ENCODE assay signal across 8 cellular contexts in the genomic region with DNA sequence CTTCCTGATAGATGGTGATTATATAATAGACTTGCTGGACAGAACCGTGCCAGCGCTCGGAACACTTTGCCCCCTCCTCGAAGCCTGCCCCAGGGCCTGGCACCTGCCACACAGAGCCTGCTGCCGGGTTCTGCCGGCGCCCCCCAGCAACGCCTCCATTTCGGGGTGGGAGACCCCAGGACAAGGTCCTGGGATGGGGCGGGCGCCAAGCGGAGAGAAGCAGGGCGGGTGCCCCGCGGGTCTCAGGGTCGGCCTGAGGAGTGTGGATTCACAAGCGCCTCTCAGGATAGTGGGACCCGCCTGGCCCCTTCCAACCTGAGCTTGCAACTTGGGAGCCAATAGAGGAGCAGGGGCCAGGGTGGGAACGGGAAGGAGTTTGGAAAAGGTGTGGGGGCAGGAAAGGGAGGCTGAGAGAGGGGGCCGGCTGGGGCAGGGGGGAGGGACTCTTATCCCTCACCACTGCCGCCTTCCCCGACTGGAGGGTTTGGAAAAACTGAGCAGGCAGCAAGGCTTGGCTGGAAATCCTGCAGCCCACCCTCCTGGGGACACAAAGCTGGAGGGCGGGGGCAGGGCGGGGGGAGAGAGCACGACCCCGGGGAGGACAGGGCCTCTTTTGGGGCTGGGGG. TPM values are rescaled to one million over a fixed set of nuclear protein-coding genes. Genes with fewer than 3 reads are reported as not detected.
DNase-seq lines count a peak whose midpoint lies in the region; ATAC-seq, FAIRE-seq and TF ChIP-seq lines count a peak whose summit lies in the region.

No MANE protein-coding gene starts in this region.

- H3K79me2 ChIP-seq in DND-41 (ENCODE audit: insufficient read depth, low read length) = peaks cover 14% of the 10 kb centered on the region

- FAIRE-seq in bronchial epithelial cell (lab: Jason Lieb, UNC) = no peak

- H3K27me3 Mint-ChIP-seq in stimulated activated memory B cell treated with anti-CD40 and anti-IgM and Interleukin-4, amounts not matched to agents 10 μg/mL and 1 μg/mL and 100 μg/mL, for 72 hours = no peaks in the 10 kb centered on the region

- ATAC-seq in DND-41 (ENCODE audit: insufficient read depth, low read depth) (peak; percentile 20), HG03432 (IDR thresholded peaks at IDR 0.05; ENCODE audit: unreplicated experiment) (peak; percentile 6)
- ATAC-seq in stimulated activated memory B cell treated with anti-CD40 and anti-IgM and Interleukin-4, amounts not matched to agents 10 μg/mL and 1 μg/mL and 100 μg/mL, for 72 hours = peak; percentile 3

- H3K4me2 ChIP-seq in DND-41 (ENCODE audit: insufficient read depth, low read length) = peak overlapping the region; percentile 81

- peak overlapping the region; percentile 66 for H3K9ac ChIP-seq in DND-41 (ENCODE audit: low read depth, low read length)

- no peaks in the 10 kb centered on the region for H3K9me3 ChIP-seq in DND-41 (ENCODE audit: insufficient read depth, low read length, severe bottlenecking)

- peaks cover under 1% of the 10 kb centered on the region; the same call in 1 of the 2 replicates for H3K36me3 ChIP-seq in DND-41 (ENCODE audit: insufficient read depth, low read length)
- peaks cover 1% of the 10 kb centered on the region for H3K36me3 ChIP-seq in bronchial epithelial cell (ENCODE audit: control insufficient read depth, insufficient read depth, low read length)
- H3K36me3 ChIP-seq in kidney epithelial cell (ENCODE audit: control insufficient read depth, insufficient read depth, low read length) = no peaks in the 10 kb centered on the region

- peak; percentile 65 for DNase-seq in DND-41
- DNase-seq in SK-MEL-5 (ENCODE audit: low read depth, low spot score) = peak; percentile 57
- no peak for DNase-seq in bronchial epithelial cell (ENCODE audit: low read depth)
- no peak for DNase-seq in kidney epithelial cell (ENCODE audit: low read depth)
- no peak for DNase-seq in inferior parietal cortex (ENCODE audit: extremely low spot score)
- no peak for DNase-seq in kidney glomerular epithelial cell (lab: John Stamatoyannopoulos, UW)

- H3K4me3 ChIP-seq in DND-41 (ENCODE audit: low read depth in 1 of 2, low read length in 2 of 2) = peak overlapping the region; percentile 61 to 84
- H3K4me3 ChIP-seq in bronchial epithelial cell (ENCODE audit: low read depth, low read length) = peak overlapping the region; percentile 55
- H3K4me3 ChIP-seq in kidney epithelial cell (ENCODE audit: low read depth, low read length) = peak overlapping the region; percentile 65

- H3K4me3 Mint-ChIP-seq in stimulated activated memory B cell treated with anti-CD40 and anti-IgM and Interleukin-4, amounts not matched to agents 10 μg/mL and 1 μg/mL and 100 μg/mL, for 72 hours = peak overlapping the region; percentile 97

- no peaks in the 10 kb centered on the region for H3K9me3 Mint-ChIP-seq in stimulated activated memory B cell treated with anti-CD40 and anti-IgM and Interleukin-4, amounts not matched to agents 10 μg/mL and 1 μg/mL and 100 μg/mL, for 72 hours

- peak overlapping the region; percentile 69 for H2AFZ ChIP-seq in DND-41 (ENCODE audit: low read depth, low read length)

- H3K27ac Mint-ChIP-seq in stimulated activated memory B cell treated with anti-CD40 and anti-IgM and Interleukin-4, amounts not matched to agents 10 μg/mL and 1 μg/mL and 100 μg/mL, for 72 hours = peak overlapping the region; percentile 91

- peak overlapping the region; percentile 66 for H3K27ac ChIP-seq in DND-41 (ENCODE audit: low read length)

- H4K20me1 ChIP-seq in DND-41 (ENCODE audit: insufficient read depth, low read length) = peaks cover 14% of the 10 kb centered on the region

- H3K36me3 Mint-ChIP-seq in stimulated activated memory B cell treated with anti-CD40 and anti-IgM and Interleukin-4, amounts not matched to agents 10 μg/mL and 1 μg/mL and 100 μg/mL, for 72 hours = no peaks in the 10 kb centered on the region

- in situ Hi-C loops in SK-MEL-5 (cut with HindIII; ENCODE audit: low pct_unique_long_range_greater_than_20kb, low sequenced_read_pairs) = no loop called here

- H3K4me1 ChIP-seq in DND-41 (ENCODE audit: insufficient read depth, low read length) = peaks cover 63% of the 10 kb centered on the region

- H3K27me3 ChIP-seq in DND-41 (ENCODE audit: insufficient read depth, low read length, poor library complexity) = no peaks in the 10 kb centered on the region
- no peaks in the 10 kb centered on the region for H3K27me3 ChIP-seq in bronchial epithelial cell (ENCODE audit: control insufficient read depth, insufficient read depth, low read length)
- no peaks in the 10 kb centered on the region for H3K27me3 ChIP-seq in kidney epithelial cell (ENCODE audit: control insufficient read depth, insufficient read depth, low read length)

- peaks cover 62% of the 10 kb centered on the region for H3K4me1 Mint-ChIP-seq in stimulated activated memory B cell treated with anti-CD40 and anti-IgM and Interleukin-4, amounts not matched to agents 10 μg/mL and 1 μg/mL and 100 μg/mL, for 72 hours

- TF ChIP-seq CTCF in DND-41 (IDR thresholded peaks at IDR 0.05; ENCODE audit: borderline replicate concordance, extremely low read depth, low read length, poor library complexity, severe bottlenecking) (peak; percentile 10), bronchial epithelial cell (IDR thresholded peaks at IDR 0.05; ENCODE audit: insufficient read depth, low read length, severe bottlenecking) (no peak), kidney epithelial cell (IDR thresholded peaks at IDR 0.05; ENCODE audit: insufficient read depth, low read length, poor library complexity, severe bottlenecking) (no peak)

RNA-seq across cellular contexts. Expression of a gene that starts 3.3 kb away (rescaled TPM):
- 2.9 and 6.0 TPM in 2 replicates for total RNA-seq in SK-MEL-5 (2014; rRNA removed; shearing (Covaris generic))
- polyA plus RNA-seq in SK-MEL-5 (2015; cell fraction: cytosol; rRNA removed) = 12.2 and 20.7 TPM in 2 replicates
- polyA plus RNA-seq in SK-MEL-5 (2015; cell fraction: nucleus; rRNA removed) = 8.3 and 9.3 TPM in 2 replicates
- total RNA-seq in bronchial epithelial cell (22.6 and 38.5 TPM in 2 replicates), kidney epithelial cell (48.3 and 51.9 TPM in 2 replicates)

RNA-seq across cellular contexts. Expression of a gene that starts 27.1 kb away (rescaled TPM):
- total RNA-seq in SK-MEL-5 (2014; rRNA removed; shearing (Covaris generic)) = not detected in 2 replicates
- polyA plus RNA-seq in SK-MEL-5 (2015; cell fraction: cytosol; rRNA removed) = not detected in 2 replicates
- polyA plus RNA-seq in SK-MEL-5 (2015; cell fraction: nucleus; rRNA removed) = not detected in 2 replicates
- total RNA-seq in bronchial epithelial cell (0.13 TPM in 1 of 2 replicates, not detected in the other), kidney epithelial cell (0.25 TPM in 1 of 2 replicates, not detected in the other)

RNA-seq across cellular contexts. Expression of a gene that starts 42.6 kb away (rescaled TPM):
- not detected in 2 replicates for total RNA-seq in SK-MEL-5 (2014; rRNA removed; shearing (Covaris generic))
- polyA plus RNA-seq in SK-MEL-5 (2015; cell fraction: cytosol; rRNA removed) = not detected in 2 replicates
- polyA plus RNA-seq in SK-MEL-5 (2015; cell fraction: nucleus; rRNA removed) = not detected in 2 replicates
- not detected in 2 replicates for total RNA-seq in bronchial epithelial cell
- total RNA-seq in kidney epithelial cell = not detected in 2 replicates

RNA-seq across cellular contexts. Expression of a gene that starts 45.3 kb away (rescaled TPM):
- not detected in 2 replicates for total RNA-seq in SK-MEL-5 (2014; rRNA removed; shearing (Covaris generic))
- polyA plus RNA-seq in SK-MEL-5 (2015; cell fraction: cytosol; rRNA removed) = not detected in 2 replicates
- not detected in 2 replicates for polyA plus RNA-seq in SK-MEL-5 (2015; cell fraction: nucleus; rRNA removed)
- total RNA-seq in bronchial epithelial cell (not detected in 2 replicates), kidney epithelial cell (under 0.01 and 0.14 TPM in 2 replicates)

Comparison
In these comparisons a context has a peak if more than half of its experiments do, and no peak if none do; other contexts are left out.
1. DNase-seq: peak in DND-41 (single experiment) and SK-MEL-5 (single experiment); none in bronchial epithelial cell (single experiment), kidney epithelial cell (single experiment), inferior parietal cortex (single experiment) and kidney glomerular epithelial cell (single experiment).
2. Peak in every context shown above with its lines, with median percentiles within 50 percentile points of each other: ATAC-seq and H3K4me3 ChIP-seq.